In genomic region chr4:25451676-25452075, GRCh38 we compare ENCODE assay signal across 25 cellular contexts.
A peak's percentile ranks its signal among the peaks of the same experiment; 100 is the strongest.
DNase-seq lines count a peak whose midpoint lies in the region; ATAC-seq, FAIRE-seq and TF ChIP-seq lines count a peak whose summit lies in the region.
"Had no signal": no experiment of that assay in that cellular context is flagged by ENCODE, and none has a peak within 500 bp of the region (broad histone marks: within the 10 kb centered on the region; RNA-seq: fewer than 3 reads in every experiment).

No MANE protein-coding gene starts in this region.

- TF ChIP-seq POLR2A in K562 (conservative IDR thresholded peaks at IDR 0.05) = no peak

- no peak overlapping the region for H3K4me3 Mint-ChIP-seq in T-helper 17 cell
- H3K4me3 Mint-ChIP-seq: CD14-positive monocyte; CD4-positive, alpha-beta memory T cell; CD4-positive, CD25-positive, alpha-beta regulatory T cell; CD8-positive, alpha-beta memory T cell had no signal

- H3K27ac ChIP-seq in HEK293 (ENCODE audit: extremely low read depth, low read depth, low read length) (no peak overlapping the region), K562 (ENCODE audit: extremely low read depth, low read depth, low read length) (no peak overlapping the region)
- H3K27ac ChIP-seq: BLaER1 had no signal

- no peaks in the 10 kb centered on the region for H3K27me3 Mint-ChIP-seq in T-helper 17 cell
- H3K27me3 Mint-ChIP-seq: CD4-positive, alpha-beta memory T cell; CD4-positive, CD25-positive, alpha-beta regulatory T cell had no signal

- POLR2A ChIA-PET in HEK293 (lab: Yijun Ruan, JAX) (no interaction called here), K562 (lab: Yijun Ruan, JAX) (no interaction called here)

- H3K27me3 ChIP-seq in K562 (ENCODE audit: control insufficient read depth in 2 of 2, insufficient read depth in 2 of 2, low read length in 2 of 2) = peaks cover 4 to 9% of the 10 kb centered on the region in 2 experiments
- H3K27me3 ChIP-seq: BE2C, BLaER1 had no signal

- CTCF ChIA-PET in HEK293 (lab: Yijun Ruan, JAX) (interaction anchor here (0.7 kb wide), 1 partner anchor 349 kb away, joined by 4 read pairs; no protein-coding TSS in a partner anchor), K562 (lab: Yijun Ruan, JAX; ENCODE audit: low intra/inter-chr PET ratio) (no interaction called here)

- DNase-seq in T-helper 17 cell = no peak
- DNase-seq in K562 (ENCODE audit: extremely low read depth in 1 of 4, low spot score in 3 of 4) = no peak
- DNase-seq in DMS79 treated with DMSO at 0.1 percent for 48 hours (lab: John Stamatoyannopoulos, UW) = no peak
- no peak for DNase-seq in NCI-H1092 (lab: John Stamatoyannopoulos, UW)
- no peak for DNase-seq in SHP77 treated with DMSO at 0.1 percent for 48 hours (lab: John Stamatoyannopoulos, UW)
- DNase-seq: 8988T; ACHN; BE2C; C1 segment of cervical spinal cord; CD4-positive, alpha-beta memory T cell; CD4-positive, CD25-positive, alpha-beta regulatory T cell; CD8-positive, alpha-beta memory T cell; COR-L47; DMS 273 treated with DMSO at 0.1 percent for 48 hours; DMS153; DMS53; DMS79; GF-D8 had no signal

- peaks cover 6% of the 10 kb centered on the region for H3K36me3 Mint-ChIP-seq in T-helper 17 cell (ENCODE audit: low read depth)
- H3K36me3 Mint-ChIP-seq: CD14-positive monocyte; CD4-positive, alpha-beta memory T cell; CD4-positive, CD25-positive, alpha-beta regulatory T cell had no signal

- H3K4me3 ChIP-seq in HEK293 (ENCODE audit: low read depth, low read length) (no peak overlapping the region), K562 (no peak overlapping the region)
- H3K4me3 ChIP-seq: BLaER1 had no signal

- no peak for TF ChIP-seq EP300 in K562 (IDR thresholded peaks at IDR 0.05; ENCODE audit: low read length)

- 4% methylated on average over 2 of the region's 2 CpGs for WGBS in K562 (ENCODE audit: insufficient coverage, low coverage, missing lambda C conversion rate)

- no peaks in the 10 kb centered on the region for H3K36me3 ChIP-seq in HEK293 (ENCODE audit: control insufficient read depth in 2 of 2, insufficient read depth in 1 of 2, low read length in 2 of 2)
- H3K36me3 ChIP-seq in K562 (ENCODE audit: control insufficient read depth, insufficient read depth, low read length) = no peaks in the 10 kb centered on the region
- H3K36me3 ChIP-seq: BE2C, BLaER1 had no signal

- no peaks in the 10 kb centered on the region for H3K9me1 ChIP-seq in K562 (ENCODE audit: control insufficient read depth, insufficient read depth, low read length)

- no peaks in the 10 kb centered on the region for H4K20me1 ChIP-seq in K562 (replicated peaks; ENCODE audit: control insufficient read depth, insufficient read depth, low read length)
- H4K20me1 ChIP-seq: BLaER1 had no signal

- ATAC-seq in T-helper 17 cell = no peak
- ATAC-seq in K562 = no peak

- H3K4me1 ChIP-seq in HEK293 (ENCODE audit: control insufficient read depth, insufficient read depth, low read length) = no peaks in the 10 kb centered on the region
- no peaks in the 10 kb centered on the region for H3K4me1 ChIP-seq in K562 (replicated peaks in 1 of 2; ENCODE audit: control insufficient read depth in 2 of 2, insufficient read depth in 2 of 2, low read length in 2 of 2)
- H3K4me1 ChIP-seq: BE2C had no signal

- in situ Hi-C loops in K562 (cut with MboI) = no loop called here

- H2AFZ ChIP-seq in K562 (ENCODE audit: low read depth, low read length) = no peak overlapping the region

- H3K4me1 Mint-ChIP-seq in T-helper 17 cell = no peaks in the 10 kb centered on the region
- H3K4me1 Mint-ChIP-seq: CD14-positive monocyte; CD4-positive, CD25-positive, alpha-beta regulatory T cell; CD8-positive, alpha-beta memory T cell had no signal

- H3K27ac Mint-ChIP-seq in T-helper 17 cell = peak overlapping the region; percentile 3
- H3K27ac Mint-ChIP-seq: CD14-positive monocyte; CD4-positive, CD25-positive, alpha-beta regulatory T cell had no signal

- TF ChIP-seq CTCF in HEK293 (tag by site-specific recombination; IDR thresholded peaks at IDR 0.05) = no peak
- TF ChIP-seq CTCF in K562 (IDR thresholded peaks at IDR 0.05 in 2 of 3, conservative IDR thresholded peaks at IDR 0.05 in 1 of 3; ENCODE audit: insufficient read depth in 2 of 3, low read depth in 1 of 3, low read length in 3 of 3) = no peak

- H3K4me2 ChIP-seq in K562 (ENCODE audit: insufficient read depth, low read length) = no peak overlapping the region
- H3K4me2 ChIP-seq: BLaER1 had no signal

- H3K9ac ChIP-seq in K562 (ENCODE audit: insufficient read depth in 1 of 2, low read depth in 2 of 2, low read length in 2 of 2) = no peak overlapping the region
- H3K9ac ChIP-seq: BLaER1 had no signal

- BruUV-seq in K562 (replicated peaks; lab: Mats Ljungman, UMichigan) = no TSS peak

- H3K79me2 ChIP-seq in K562 (ENCODE audit: control insufficient read depth, insufficient read depth, low read length) = no peaks in the 10 kb centered on the region

- H3K9me3 ChIP-seq in HEK293 (ENCODE audit: control insufficient read depth, insufficient read depth, low read depth, low read length) = no peaks in the 10 kb centered on the region
- H3K9me3 ChIP-seq in T-helper 17 cell (ENCODE audit: control insufficient read depth, low read length, poor library complexity, severe bottlenecking) = no peaks in the 10 kb centered on the region
- H3K9me3 ChIP-seq in K562 (replicated peaks; ENCODE audit: control insufficient read depth, insufficient read depth, low read depth, low read length) = no peaks in the 10 kb centered on the region
- H3K9me3 ChIP-seq: BE2C, BLaER1 had no signal

- intact Hi-C loops in K562 (cut with micrococcal nuclease) = no loop called here

- no peak for FAIRE-seq in K562 (lab: Jason Lieb, UNC)
- FAIRE-seq: A204.1, G401.6, GM12891, GM19239 had no signal

- no peak for TF ChIP-seq RAD21 in K562 (CRISPR knock-in tag; conservative IDR thresholded peaks at IDR 0.05 in 1 of 2, IDR thresholded peaks at IDR 0.05 in 1 of 2)

TF ChIP-seq in HEK293, 187 proteins besides CTCF, POLR2A, EP300 and RAD21:
- TF ChIP-seq ZNF366 (tag by site-specific recombination; conservative IDR thresholded peaks at IDR 0.05) (peak; percentile 71), HOXC10 (CRISPR knock-in tag; IDR thresholded peaks at IDR 0.05) (no peak), ZNF549 (tag by site-specific recombination; IDR thresholded peaks at IDR 0.05) (no peak), PRDM1 (tag by site-specific recombination; IDR thresholded peaks at IDR 0.05) (0 out of 2 replicates have a peak, but pooled peaks have one; percentile 13), ZIC2 (tag by site-specific recombination; IDR thresholded peaks at IDR 0.05) (no peak)

TF ChIP-seq in K562, 482 proteins besides CTCF, POLR2A, EP300 and RAD21 (continues in another document):
- no peak for TF ChIP-seq ZBTB2 (IDR thresholded peaks at IDR 0.05)
- no peak for TF ChIP-seq RBM22 (IDR thresholded peaks at IDR 0.05; ENCODE audit: low read depth, low read length, poor library complexity, severe bottlenecking)
- TF ChIP-seq ZNF512 (tag; IDR thresholded peaks at IDR 0.05) = peak; percentile 79
- no peak for TF ChIP-seq ZNF224 (CRISPR knock-in tag; IDR thresholded peaks at IDR 0.05)
- no peak for TF ChIP-seq ELK1 (CRISPR knock-in tag; IDR thresholded peaks at IDR 0.05)
